Comparison of ENCODE assay signal across 8 cellular contexts in genomic region chr9:70413798-70414775, GRCh38. TPM values are rescaled to one million over a fixed set of nuclear protein-coding genes. Genes with fewer than 3 reads are reported as not detected.
DNase-seq lines count a peak whose midpoint lies in the region; ATAC-seq and TF ChIP-seq lines count a peak whose summit lies in the region.

KLF9 (minus strand) TSS chr9:70414657; CDS start chr9:70413363, 1,294 bp downstream.

- H3K4me2 ChIP-seq in parathyroid adenoma (ENCODE audit: low read length), result peak within 1 kb of the TSS; percentile 96

- H3K4me3 Mint-ChIP-seq in T-cell, result peak within 1 kb of the TSS; percentile 95 to 99 (median 95)

- TF ChIP-seq CTCF in GM10266 (IDR thresholded peaks at IDR 0.05; ENCODE audit: control insufficient read depth, insufficient read depth, low read depth, missing control alignments) (no peak), parathyroid adenoma (IDR thresholded peaks at IDR 0.05) (no peak), tibial artery (IDR thresholded peaks at IDR 0.05) (peak in 1 of 2 experiments; percentile 5)

- peak; percentile 91 for DNase-seq in GM10266 (ENCODE audit: extremely low spot score)
- peak; percentile 47 for DNase-seq in NCI-H1105 (lab: John Stamatoyannopoulos, UW)
- DNase-seq in T-cell, result peak; percentile 77 to 96 (median 92)
- DNase-seq in adipocyte (ENCODE audit: low read depth), result peak; percentile 98
- peak; percentile 95 for DNase-seq in Right ventricle myocardium superior
- DNase-seq in tibial artery, result peak; percentile 98 to 99

- POLR2A ChIA-PET in T-cell (lab: Charles Lee), result interaction anchor here in 1 of 2 donors (0.6 to 1.0 kb wide), 2 partner anchors 40 to 156 kb away, joined by 4 to 11 read pairs; no protein-coding TSS in a partner anchor

- H3K4me1 Mint-ChIP-seq in T-cell, result peaks cover 48 to 54% (median 50%) of the 10 kb centered on the region in 3 donors

- peak; percentile 71 for ATAC-seq in HG02610 (IDR thresholded peaks at IDR 0.05; ENCODE audit: unreplicated experiment)
- ATAC-seq in T-cell (replicated peaks in 1 of 4), result peak; percentile 83 to 87 (median 84)
- peak; percentile 70 for ATAC-seq in Right ventricle myocardium superior (ENCODE audit: poor library complexity)

- H3K79me2 ChIP-seq in parathyroid adenoma, result peaks cover 15% of the 10 kb centered on the region

- H3K9ac ChIP-seq in adipocyte (ENCODE audit: low read length) (peak within 1 kb of the TSS; percentile 100), parathyroid adenoma (peak within 1 kb of the TSS; percentile 89)

- H3K9me3 Mint-ChIP-seq in T-cell, result no peaks in the 10 kb centered on the region

- H3K4me1 ChIP-seq in adipocyte (ENCODE audit: control insufficient read depth, insufficient read depth, low read length) (peaks cover 50% of the 10 kb centered on the region), parathyroid adenoma (peaks cover 9% of the 10 kb centered on the region), tibial artery (peaks cover 0 to 52% (median 28%) of the 10 kb centered on the region in 4 donors)

- peak within 1 kb of the TSS; percentile 100 for H3K27ac Mint-ChIP-seq in T-cell

- H3K27me3 ChIP-seq in adipocyte (replicated peaks; ENCODE audit: control insufficient read depth, insufficient read depth, low read length) (no peaks in the 10 kb centered on the region), parathyroid adenoma (ENCODE audit: control insufficient read depth, insufficient read depth, low read length) (no peaks in the 10 kb centered on the region), tibial artery (peaks cover 0 to under 1% of the 10 kb centered on the region in 2 donors)

- H3K36me3 ChIP-seq in adipocyte (ENCODE audit: control insufficient read depth, insufficient read depth, low read length, severe bottlenecking) (no peaks in the 10 kb centered on the region), parathyroid adenoma (ENCODE audit: control insufficient read depth, insufficient read depth, low read length) (no peaks in the 10 kb centered on the region), tibial artery (peaks cover 0 to 11% (median 3%) of the 10 kb centered on the region in 3 donors)

- H3K36me3 Mint-ChIP-seq in T-cell, result peaks cover 3% of the 10 kb centered on the region

- H3K27me3 Mint-ChIP-seq in T-cell, result peaks cover 0 to 2% of the 10 kb centered on the region in 2 donors

- H2AFZ ChIP-seq in parathyroid adenoma, result peak within 1 kb of the TSS; percentile 68

- H3K27ac ChIP-seq in parathyroid adenoma (peak within 1 kb of the TSS; percentile 100), tibial artery (peak within 1 kb of the TSS; percentile 100)

- no peaks in the 10 kb centered on the region for H3K9me3 ChIP-seq in adipocyte (ENCODE audit: control insufficient read depth, low read length)
- H3K9me3 ChIP-seq in parathyroid adenoma (ENCODE audit: control insufficient read depth, low read length), result no peaks in the 10 kb centered on the region
- H3K9me3 ChIP-seq in tibial artery, result no peaks in the 10 kb centered on the region

- H3K4me3 ChIP-seq in adipocyte (ENCODE audit: low read length) (peak within 1 kb of the TSS; percentile 98), parathyroid adenoma (ENCODE audit: low read depth, low read length) (peak within 1 kb of the TSS; percentile 82), tibial artery (peak within 1 kb of the TSS; percentile 94 to 97)

- intact Hi-C loops in Right ventricle myocardium superior (cut with DNase I), result loop anchor here (2.0 to 10.0 kb wide), 2 partner anchors 59 to 67 kb away; no protein-coding TSS in a partner anchor
- intact Hi-C loops in tibial artery (cut with DNase I; ENCODE audit: low total_unique reads), result loop anchor here (2.0 to 5.0 kb wide), 3 partner anchors 173 to 1948 kb away; no protein-coding TSS in a partner anchor

- CTCF ChIA-PET in T-cell (lab: Charles Lee), result interaction anchor here in 1 of 2 donors (0.7 to 2.0 kb wide), 3 partner anchors 76 to 188 kb away, joined by 3 to 10 read pairs (median 3); no protein-coding TSS in a partner anchor

RNA-seq across cellular contexts. Expression of gene KLF9, which starts in this region (rescaled TPM):
- total RNA-seq in T-cell (10 to 100 TPM; 21.7 to 91.7 (median 23.6) TPM), Right ventricle myocardium superior (50.9 TPM)

Comparison
In these comparisons a context has a peak if more than half of its experiments do, and no peak if none do; other contexts are left out.
1. Peak in every context shown above with its lines: DNase-seq, ATAC-seq, H3K4me3 ChIP-seq and H3K27ac ChIP-seq.
2. DNase-seq: peak in every context shown above with its lines; median percentile 98 in tibial artery; 98 in adipocyte; 95 in Right ventricle myocardium superior; 92 in T-cell; 91 in GM10266; 47 in NCI-H1105.